Comparison of ENCODE assay signal across 9 cellular contexts in genomic region chr2:230794472-230794871, GRCh38.
DNase-seq lines count a peak whose midpoint lies in the region; ATAC-seq and TF ChIP-seq lines count a peak whose summit lies in the region.
"Had no signal": no experiment of that assay in that cellular context is flagged by ENCODE, and none has a peak within 500 bp of the region (broad histone marks: within the 10 kb centered on the region; RNA-seq: fewer than 3 reads in every experiment).

No MANE protein-coding gene starts in this region.

- H3K27ac Mint-ChIP-seq in nephron progenitor cell = no peak overlapping the region

- H3K27ac ChIP-seq in left ventricle myocardium inferior (replicated peaks) = peak overlapping the region; percentile 64
- H3K27ac ChIP-seq in angular gyrus (ENCODE audit: low read depth, low read length) = peak overlapping the region; percentile 23
- peak overlapping the region; percentile 59 to 65 for H3K27ac ChIP-seq in mucosa of rectum (ENCODE audit: low read depth in 2 of 2, low read length in 2 of 2)
- H3K27ac ChIP-seq in vagina = peak overlapping the region; percentile 77

- H3K27me3 Mint-ChIP-seq in nephron progenitor cell (ENCODE audit: low read depth, poor library complexity) = no peaks in the 10 kb centered on the region

- H3K9me3 ChIP-seq in left ventricle myocardium inferior (replicated peaks) (peaks cover 1% of the 10 kb centered on the region), mucosa of rectum (ENCODE audit: control insufficient read depth in 2 of 2, low read length in 2 of 2) (no peaks in the 10 kb centered on the region), vagina (no peaks in the 10 kb centered on the region)

- peaks cover 71% of the 10 kb centered on the region for H3K4me1 ChIP-seq in left ventricle myocardium inferior
- H3K4me1 ChIP-seq in mucosa of rectum (ENCODE audit: control insufficient read depth in 2 of 2, insufficient read depth in 2 of 2, low read length in 2 of 2) = peaks cover 26 to 30% of the 10 kb centered on the region in 2 donors
- peaks cover 62% of the 10 kb centered on the region for H3K4me1 ChIP-seq in vagina

- no peak for TF ChIP-seq POLR2A in vagina (IDR thresholded peaks at IDR 0.05)

- no peak for TF ChIP-seq CTCF in left ventricle myocardium inferior (IDR thresholded peaks at IDR 0.05; ENCODE audit: borderline replicate concordance)
- TF ChIP-seq CTCF in vagina (IDR thresholded peaks at IDR 0.05) = no peak
- no peak for TF ChIP-seq CTCF in nephron progenitor cell (IDR thresholded peaks at IDR 0.05)

- H3K36me3 Mint-ChIP-seq in nephron progenitor cell (ENCODE audit: low read depth) = peaks cover 62% of the 10 kb centered on the region

- no peak overlapping the region for H3K9ac ChIP-seq in mucosa of rectum (ENCODE audit: low read depth in 1 of 2, low read length in 2 of 2)

- H3K4me3 Mint-ChIP-seq in nephron progenitor cell = no peak overlapping the region

- H3K36me3 ChIP-seq in left ventricle myocardium inferior (peaks cover 25% of the 10 kb centered on the region), mucosa of rectum (ENCODE audit: control insufficient read depth in 2 of 2, insufficient read depth in 2 of 2, low read length in 2 of 2) (peaks cover 22 to 44% of the 10 kb centered on the region in 2 donors), vagina (peaks cover 0 to 21% of the 10 kb centered on the region in 2 donors)

- peaks cover 12% of the 10 kb centered on the region for H3K9me3 Mint-ChIP-seq in nephron progenitor cell

- ATAC-seq in Right ventricle myocardium superior (ENCODE audit: poor library complexity) = no peak

- no peaks in the 10 kb centered on the region for H3K4me1 Mint-ChIP-seq in nephron progenitor cell

- intact Hi-C loops in left ventricle myocardium inferior (cut with micrococcal nuclease) = no loop called here
- intact Hi-C loops in Right ventricle myocardium superior (cut with DNase I) = no loop called here
- intact Hi-C loops in vagina (cut with DNase I) = no loop called here

- H3K4me3 ChIP-seq in left ventricle myocardium inferior (no peak overlapping the region), mucosa of rectum (ENCODE audit: low read length in 2 of 2) (peak overlapping the region in 1 of 2 donors; percentile 14), vagina (no peak overlapping the region)

- H3K27me3 ChIP-seq in left ventricle myocardium inferior (ENCODE audit: low read depth) = no peaks in the 10 kb centered on the region
- H3K27me3 ChIP-seq in mucosa of rectum (ENCODE audit: control insufficient read depth in 2 of 2, insufficient read depth in 2 of 2, low read length in 2 of 2) = no peaks in the 10 kb centered on the region
- no peaks in the 10 kb centered on the region for H3K27me3 ChIP-seq in vagina

- DNase-seq in left ventricle myocardium inferior (no peak), Right ventricle myocardium superior (no peak), vagina (ENCODE audit: extremely low spot score in 2 of 2) (no peak), putamen (ENCODE audit: low spot score) (no peak), NCI-H345 treated with DMSO at 0.1 percent for 48 hours (lab: John Stamatoyannopoulos, UW; ENCODE audit: unreplicated experiment) (no peak), nephron progenitor cell (no peak)
- DNase-seq: NCI-H1092 treated with DMSO at 0.1 percent for 48 hours had no signal

Comparison
In these comparisons a context has a peak if more than half of its experiments do, and no peak if none do; other contexts are left out.
1. H3K27ac ChIP-seq: peak in every context shown above with its lines; median percentile 77 in vagina; 64 in left ventricle myocardium inferior; 62 in mucosa of rectum; 23 in angular gyrus.